In the genomic region with DNA sequence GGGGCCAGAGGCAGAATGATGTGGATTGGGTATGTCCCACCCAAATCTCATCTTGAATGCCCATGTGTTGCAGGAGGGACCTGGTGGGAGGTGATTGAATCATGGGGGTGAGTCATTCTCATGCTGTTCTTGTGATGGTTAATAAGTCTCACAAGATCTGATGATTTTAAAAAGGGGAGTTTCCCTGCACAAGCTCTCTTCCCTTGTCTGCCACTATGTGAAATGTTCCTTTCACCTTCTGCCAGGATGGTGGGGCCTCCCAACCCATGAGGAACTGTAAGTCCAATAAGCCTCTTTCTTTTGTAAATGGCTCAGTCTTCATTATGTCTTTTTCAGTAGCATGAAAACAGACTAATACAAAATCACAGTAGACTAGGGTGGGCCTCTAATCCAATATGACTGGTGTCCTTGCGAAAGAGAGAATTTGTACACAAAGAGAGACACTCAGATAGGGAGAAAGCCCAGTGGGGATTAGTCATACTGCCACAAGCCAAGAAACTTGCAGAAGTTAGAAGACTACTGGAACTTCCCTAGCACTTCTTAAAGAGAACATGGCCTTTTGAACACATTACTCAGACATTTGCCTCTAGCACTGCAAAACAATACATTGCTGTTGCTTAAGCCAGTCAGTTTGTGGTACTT, we compare ENCODE assay signal across 8 cellular contexts.
DNase-seq lines count a peak whose midpoint lies in the region; ATAC-seq and TF ChIP-seq lines count a peak whose summit lies in the region.

No MANE protein-coding gene starts in this region.

- POLR2A ChIA-PET in naive thymus-derived CD8-positive, alpha-beta T cell (lab: Charles Lee) = no interaction called here

- H3K79me2 ChIP-seq in GM23338 (replicated peaks; ENCODE audit: insufficient read depth) = no peaks in the 10 kb centered on the region

- ATAC-seq in GM19455 (IDR thresholded peaks at IDR 0.05; ENCODE audit: unreplicated experiment) (peak; percentile 80), HG03442 (IDR thresholded peaks at IDR 0.05; ENCODE audit: unreplicated experiment) (peak; percentile 94), GM23338 (no peak)
- ATAC-seq in naive thymus-derived CD8-positive, alpha-beta T cell = no peak

- H3K27me3 Mint-ChIP-seq in naive thymus-derived CD8-positive, alpha-beta T cell = peaks cover 19 to 67% (median 30%) of the 10 kb centered on the region in 5 donors
- H3K27me3 Mint-ChIP-seq in GM23338 (ENCODE audit: insufficient read depth, low read depth, poor library complexity) = peaks cover 13% of the 10 kb centered on the region

- DNase-seq in Daoy (ENCODE audit: low read depth) (peak; percentile 27), astrocyte of the hippocampus (ENCODE audit: low read depth, low spot score) (peak; percentile 40), putamen (ENCODE audit: low spot score) (no peak), GM23338 (ENCODE audit: low spot score) (no peak)
- peak; percentile 53 for DNase-seq in stimulated activated CD8-positive, alpha-beta memory T cell treated with anti-CD3 and anti-CD28 coated beads, Interleukin-4, amount 100 ng/mL, for 48 hours
- no peak for DNase-seq in naive thymus-derived CD8-positive, alpha-beta T cell

- peaks cover 20% of the 10 kb centered on the region; the same call in 1 of the 2 replicates for H3K4me1 ChIP-seq in GM23338 (ENCODE audit: insufficient read depth)

- no peak overlapping the region for H3K4me2 ChIP-seq in GM23338

- H3K36me3 ChIP-seq in GM23338 (ENCODE audit: insufficient read depth) = no peaks in the 10 kb centered on the region

- TF ChIP-seq CTCF in GM23338 (conservative IDR thresholded peaks at IDR 0.05; ENCODE audit: low read depth in 2 of 2) = no peak

- H3K27ac Mint-ChIP-seq in naive thymus-derived CD8-positive, alpha-beta T cell = peak overlapping the region in 1 of 10 donors; percentile 6
- H3K27ac Mint-ChIP-seq in GM23338 = no peak overlapping the region

- no peaks in the 10 kb centered on the region for H3K27me3 ChIP-seq in GM23338 (ENCODE audit: insufficient read depth)

- peaks cover 0 to 3% (median 0%) of the 10 kb centered on the region in 3 donors for H3K36me3 Mint-ChIP-seq in naive thymus-derived CD8-positive, alpha-beta T cell
- H3K36me3 Mint-ChIP-seq in GM23338 (ENCODE audit: low read depth) = peaks cover 30% of the 10 kb centered on the region

- no peaks in the 10 kb centered on the region for H3K4me1 Mint-ChIP-seq in naive thymus-derived CD8-positive, alpha-beta T cell
- H3K4me1 Mint-ChIP-seq in GM23338 = peaks cover 20% of the 10 kb centered on the region

- H3K9me3 Mint-ChIP-seq in naive thymus-derived CD8-positive, alpha-beta T cell = peaks cover 0 to 3% (median 0%) of the 10 kb centered on the region in 9 donors
- peaks cover 39% of the 10 kb centered on the region for H3K9me3 Mint-ChIP-seq in GM23338

- H3K27ac ChIP-seq in GM23338 (ENCODE audit: low read depth) = no peak overlapping the region

- no peak overlapping the region for H2AFZ ChIP-seq in GM23338

- H3F3A ChIP-seq in GM23338 (replicated peaks; ENCODE audit: low read depth) = no peaks in the 10 kb centered on the region

- no peak overlapping the region for H3K4me3 Mint-ChIP-seq in naive thymus-derived CD8-positive, alpha-beta T cell
- no peak overlapping the region for H3K4me3 Mint-ChIP-seq in GM23338

- no peak overlapping the region for H3K4me3 ChIP-seq in GM23338

- H4K20me1 ChIP-seq in GM23338 (replicated peaks; ENCODE audit: insufficient read depth) = no peaks in the 10 kb centered on the region

- H3K9me2 ChIP-seq in GM23338 (ENCODE audit: insufficient read depth) = no peaks in the 10 kb centered on the region

TF ChIP-seq in GM23338, 12 proteins besides CTCF, POLR2A, EP300 and RAD21 (continues in another document):
- TF ChIP-seq, protein P1, sequence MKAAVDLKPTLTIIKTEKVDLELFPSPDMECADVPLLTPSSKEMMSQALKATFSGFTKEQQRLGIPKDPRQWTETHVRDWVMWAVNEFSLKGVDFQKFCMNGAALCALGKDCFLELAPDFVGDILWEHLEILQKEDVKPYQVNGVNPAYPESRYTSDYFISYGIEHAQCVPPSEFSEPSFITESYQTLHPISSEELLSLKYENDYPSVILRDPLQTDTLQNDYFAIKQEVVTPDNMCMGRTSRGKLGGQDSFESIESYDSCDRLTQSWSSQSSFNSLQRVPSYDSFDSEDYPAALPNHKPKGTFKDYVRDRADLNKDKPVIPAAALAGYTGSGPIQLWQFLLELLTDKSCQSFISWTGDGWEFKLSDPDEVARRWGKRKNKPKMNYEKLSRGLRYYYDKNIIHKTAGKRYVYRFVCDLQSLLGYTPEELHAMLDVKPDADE (IDR thresholded peaks at IDR 0.05) = no peak
- TF ChIP-seq EZH2phosphoT487 (IDR thresholded peaks at IDR 0.05; ENCODE audit: unreplicated experiment) (no peak), POLR2AphosphoS5 (IDR thresholded peaks at IDR 0.05; ENCODE audit: low read depth) (no peak), ZNF114 (CRISPR knock-in tag; IDR thresholded peaks at IDR 0.05) (no peak), CREB1 (CRISPR knock-in tag; IDR thresholded peaks at IDR 0.05; ENCODE audit: low read depth) (no peak), JUNB (IDR thresholded peaks at IDR 0.05; ENCODE audit: unreplicated experiment) (no peak)
- TF ChIP-seq, protein P2, sequence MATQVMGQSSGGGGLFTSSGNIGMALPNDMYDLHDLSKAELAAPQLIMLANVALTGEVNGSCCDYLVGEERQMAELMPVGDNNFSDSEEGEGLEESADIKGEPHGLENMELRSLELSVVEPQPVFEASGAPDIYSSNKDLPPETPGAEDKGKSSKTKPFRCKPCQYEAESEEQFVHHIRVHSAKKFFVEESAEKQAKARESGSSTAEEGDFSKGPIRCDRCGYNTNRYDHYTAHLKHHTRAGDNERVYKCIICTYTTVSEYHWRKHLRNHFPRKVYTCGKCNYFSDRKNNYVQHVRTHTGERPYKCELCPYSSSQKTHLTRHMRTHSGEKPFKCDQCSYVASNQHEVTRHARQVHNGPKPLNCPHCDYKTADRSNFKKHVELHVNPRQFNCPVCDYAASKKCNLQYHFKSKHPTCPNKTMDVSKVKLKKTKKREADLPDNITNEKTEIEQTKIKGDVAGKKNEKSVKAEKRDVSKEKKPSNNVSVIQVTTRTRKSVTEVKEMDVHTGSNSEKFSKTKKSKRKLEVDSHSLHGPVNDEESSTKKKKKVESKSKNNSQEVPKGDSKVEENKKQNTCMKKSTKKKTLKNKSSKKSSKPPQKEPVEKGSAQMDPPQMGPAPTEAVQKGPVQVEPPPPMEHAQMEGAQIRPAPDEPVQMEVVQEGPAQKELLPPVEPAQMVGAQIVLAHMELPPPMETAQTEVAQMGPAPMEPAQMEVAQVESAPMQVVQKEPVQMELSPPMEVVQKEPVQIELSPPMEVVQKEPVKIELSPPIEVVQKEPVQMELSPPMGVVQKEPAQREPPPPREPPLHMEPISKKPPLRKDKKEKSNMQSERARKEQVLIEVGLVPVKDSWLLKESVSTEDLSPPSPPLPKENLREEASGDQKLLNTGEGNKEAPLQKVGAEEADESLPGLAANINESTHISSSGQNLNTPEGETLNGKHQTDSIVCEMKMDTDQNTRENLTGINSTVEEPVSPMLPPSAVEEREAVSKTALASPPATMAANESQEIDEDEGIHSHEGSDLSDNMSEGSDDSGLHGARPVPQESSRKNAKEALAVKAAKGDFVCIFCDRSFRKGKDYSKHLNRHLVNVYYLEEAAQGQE (IDR thresholded peaks at IDR 0.05; ENCODE audit: unreplicated experiment) = no peak

Comparison
In these comparisons a context has a peak if more than half of its experiments do, and no peak if none do; other contexts are left out.
1. DNase-seq: peak in Daoy (single experiment), astrocyte of the hippocampus (single experiment) and stimulated activated CD8-positive, alpha-beta memory T cell treated with anti-CD3 and anti-CD28 coated beads, Interleukin-4, amount 100 ng/mL, for 48 hours (single experiment); none in putamen (single experiment), naive thymus-derived CD8-positive, alpha-beta T cell (0 of 10) and GM23338 (single experiment).
2. ATAC-seq: peak in GM19455 (single experiment) and HG03442 (single experiment); none in naive thymus-derived CD8-positive, alpha-beta T cell (0 of 2) and GM23338 (single experiment).